In the genomic region with DNA sequence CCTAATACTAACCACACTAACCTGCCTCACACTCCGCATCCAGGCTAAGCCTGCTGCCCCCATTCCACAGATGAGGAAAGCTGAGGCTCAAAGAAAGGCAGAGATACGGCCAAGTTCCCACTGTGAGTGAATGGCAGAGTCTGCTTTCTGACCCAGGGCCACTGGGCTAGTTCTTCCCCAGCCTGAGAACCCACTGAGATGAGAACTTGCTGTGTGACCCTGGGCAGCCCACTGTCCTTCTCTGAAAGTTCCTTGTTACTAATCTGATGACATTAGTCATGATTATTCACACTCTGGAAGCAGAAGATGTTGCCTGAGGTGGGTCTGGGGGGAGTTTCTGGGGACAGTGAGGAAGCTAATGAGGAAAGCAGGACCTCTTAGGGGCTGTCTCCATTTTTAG, we compare ENCODE assay signal across 17 cellular contexts. TPM values are rescaled to one million over a fixed set of nuclear protein-coding genes. Genes with fewer than 3 reads are reported as not detected.
DNase-seq lines count a peak whose midpoint lies in the region; ATAC-seq lines count a peak whose summit lies in the region.
"Had no signal": no experiment of that assay in that cellular context is flagged by ENCODE, and none has a peak within 500 bp of the region (broad histone marks: within the 10 kb centered on the region; RNA-seq: fewer than 3 reads in every experiment).

No MANE protein-coding gene starts in this region.

- H3K4me1 Mint-ChIP-seq in activated CD8-positive, alpha-beta memory T cell treated with anti-CD3 and anti-CD28 coated beads, Interleukin-2, amount 10 ng/mL, durations not matched to agents 7 days and 5 days, result peaks cover 80% of the 10 kb centered on the region
- H3K4me1 Mint-ChIP-seq in activated naive CD8-positive, alpha-beta T cell treated with anti-CD3 and anti-CD28 coated beads, Interleukin-2, amount 50 U/mL, for 24 hours, result peaks cover 69% of the 10 kb centered on the region

- no peaks in the 10 kb centered on the region for H3K9me3 ChIP-seq in KOPT-K1 (ENCODE audit: insufficient read depth, low read length, poor library complexity, severe bottlenecking)
- H3K9me3 ChIP-seq: ascending aorta had no signal

- peaks cover under 1% of the 10 kb centered on the region for H3K9me3 Mint-ChIP-seq in activated CD8-positive, alpha-beta memory T cell treated with anti-CD3 and anti-CD28 coated beads, Interleukin-2, amount 10 ng/mL, durations not matched to agents 7 days and 5 days (ENCODE audit: low read depth)
- peaks cover 2% of the 10 kb centered on the region for H3K9me3 Mint-ChIP-seq in activated naive CD8-positive, alpha-beta T cell treated with anti-CD3 and anti-CD28 coated beads, Interleukin-2, amount 50 U/mL, for 24 hours

- peak overlapping the region; percentile 44 for H3K4me3 Mint-ChIP-seq in activated CD8-positive, alpha-beta memory T cell treated with anti-CD3 and anti-CD28 coated beads, Interleukin-2, amount 10 ng/mL, durations not matched to agents 7 days and 5 days
- H3K4me3 Mint-ChIP-seq in activated naive CD8-positive, alpha-beta T cell treated with anti-CD3 and anti-CD28 coated beads, Interleukin-2, amount 50 U/mL, for 24 hours, result peak overlapping the region; percentile 100

- intact Hi-C loops in left colon (cut with DNase I, micrococcal nuclease), result no loop called here

- H3K27ac Mint-ChIP-seq in activated CD8-positive, alpha-beta memory T cell treated with anti-CD3 and anti-CD28 coated beads, Interleukin-2, amount 10 ng/mL, durations not matched to agents 7 days and 5 days, result peak overlapping the region; percentile 89
- peak overlapping the region; percentile 98 for H3K27ac Mint-ChIP-seq in activated naive CD8-positive, alpha-beta T cell treated with anti-CD3 and anti-CD28 coated beads, Interleukin-2, amount 50 U/mL, for 24 hours

- H3K36me3 Mint-ChIP-seq in activated CD8-positive, alpha-beta memory T cell treated with anti-CD3 and anti-CD28 coated beads, Interleukin-2, amount 10 ng/mL, durations not matched to agents 7 days and 5 days, result peaks cover 40% of the 10 kb centered on the region
- peaks cover 88% of the 10 kb centered on the region for H3K36me3 Mint-ChIP-seq in activated naive CD8-positive, alpha-beta T cell treated with anti-CD3 and anti-CD28 coated beads, Interleukin-2, amount 50 U/mL, for 24 hours (ENCODE audit: low read depth)

- ATAC-seq in activated CD8-positive, alpha-beta memory T cell treated with anti-CD3 and anti-CD28 coated beads, Interleukin-2, amount 10 ng/mL, durations not matched to agents 7 days and 5 days, result no peak
- ATAC-seq in activated naive CD8-positive, alpha-beta T cell treated with anti-CD3 and anti-CD28 coated beads, Interleukin-2, amount 50 U/mL, for 24 hours, result peak; percentile 2
- no peak for ATAC-seq in stimulated activated naive CD8-positive, alpha-beta T cell treated with anti-CD3 and anti-CD28 coated beads, Interleukin-15, Interleukin-2, amounts not matched to agents 100 U/mL and 50 U/mL, for 24 hours
- ATAC-seq in left colon, result no peak
- no peak for ATAC-seq in left lobe of liver
- ATAC-seq in GM21515 (IDR thresholded peaks at IDR 0.05; ENCODE audit: unreplicated experiment), result no peak

- no peaks in the 10 kb centered on the region for H3K36me3 ChIP-seq in KOPT-K1 (ENCODE audit: insufficient read depth, low read length)
- H3K36me3 ChIP-seq: ascending aorta, thoracic aorta had no signal

- H3K27me3 Mint-ChIP-seq in activated CD8-positive, alpha-beta memory T cell treated with anti-CD3 and anti-CD28 coated beads, Interleukin-2, amount 10 ng/mL, durations not matched to agents 7 days and 5 days, result no peaks in the 10 kb centered on the region
- H3K27me3 Mint-ChIP-seq in activated naive CD8-positive, alpha-beta T cell treated with anti-CD3 and anti-CD28 coated beads, Interleukin-2, amount 50 U/mL, for 24 hours, result no peaks in the 10 kb centered on the region

- DNase-seq in activated CD8-positive, alpha-beta memory T cell treated with anti-CD3 and anti-CD28 coated beads, Interleukin-2, amount 10 ng/mL, durations not matched to agents 7 days and 5 days, result peak; percentile 44
- no peak for DNase-seq in activated CD8-positive, alpha-beta memory T cell treated with anti-CD3 and anti-CD28 coated beads for 24 hours
- no peak for DNase-seq in activated naive CD8-positive, alpha-beta T cell treated with anti-CD3 and anti-CD28 coated beads, Interleukin-2, amount 50 U/mL, for 24 hours
- peak; percentile 53 for DNase-seq in stimulated activated naive CD8-positive, alpha-beta T cell treated with anti-CD3 and anti-CD28 coated beads, Interleukin-15, Interleukin-2, amounts not matched to agents 100 U/mL and 50 U/mL, for 24 hours
- DNase-seq in left colon (no peak), left lobe of liver (ENCODE audit: low spot score) (no peak)
- DNase-seq: DMS153, KG1, mesenchymal stem cell, NCI-H1436 treated with DMSO at 0.1 percent for 48 hours, NCI-H510A, SW 1271 had no signal

- CTCF ChIA-PET in activated CD8-positive, alpha-beta memory T cell treated with anti-CD3 and anti-CD28 coated beads, Interleukin-2, amount 10 ng/mL, durations not matched to agents 7 days and 5 days (lab: Charles Lee), result interaction anchor here (0.9 to 4.2 kb wide), 13 partner anchors 9 to 227 kb away, joined by 3 to 20 read pairs (median 7); no protein-coding TSS in a partner anchor

- H3K27ac ChIP-seq in KOPT-K1 (ENCODE audit: low read depth, low read length, poor library complexity, severe bottlenecking), result peak overlapping the region; percentile 1
- H3K27ac ChIP-seq: ascending aorta, thoracic aorta had no signal

RNA-seq across cellular contexts. Expression of gene IL21R, which starts 4.8 kb away (rescaled TPM):
- 10 to 100 TPM; 24.6 to 38.0 TPM for total RNA-seq in activated CD8-positive, alpha-beta memory T cell treated with anti-CD3 and anti-CD28 coated beads, Interleukin-2, amount 10 ng/mL, durations not matched to agents 7 days and 5 days
- total RNA-seq in left colon (1 to 10 TPM in 1 of 2 donors, under 1 TPM in 1; 0.40 to 1.0 TPM), left lobe of liver (0.33 TPM)
- total RNA-seq: smooth muscle cell had no signal

Comparison
In these comparisons a context has a peak if more than half of its experiments do, and no peak if none do; other contexts are left out.
1. DNase-seq: peak in activated CD8-positive, alpha-beta memory T cell treated with anti-CD3 and anti-CD28 coated beads, Interleukin-2, amount 10 ng/mL, durations not matched to agents 7 days and 5 days (single experiment) and stimulated activated naive CD8-positive, alpha-beta T cell treated with anti-CD3 and anti-CD28 coated beads, Interleukin-15, Interleukin-2, amounts not matched to agents 100 U/mL and 50 U/mL, for 24 hours (single experiment); none in activated CD8-positive, alpha-beta memory T cell treated with anti-CD3 and anti-CD28 coated beads for 24 hours (single experiment), activated naive CD8-positive, alpha-beta T cell treated with anti-CD3 and anti-CD28 coated beads, Interleukin-2, amount 50 U/mL, for 24 hours (single experiment), left colon (0 of 2) and left lobe of liver (single experiment).
2. RNA of gene IL21R, which starts 4.8 kb away (total RNA-seq): 24.6 to 38.0 TPM in activated CD8-positive, alpha-beta memory T cell treated with anti-CD3 and anti-CD28 coated beads, Interleukin-2, amount 10 ng/mL, durations not matched to agents 7 days and 5 days; 0.40 to 1.0 TPM in left colon and 0.33 TPM in left lobe of liver (single experiment); every median in the first group is over 10 times any median in the second.